8 cellular contexts compared by ENCODE assay signal in genomic region chr17:45640141-45640850, GRCh38.
DNase-seq lines count a peak whose midpoint lies in the region; ATAC-seq lines count a peak whose summit lies in the region.

No MANE protein-coding gene starts in this region.

- no peak overlapping the region for H3K4me3 Mint-ChIP-seq in activated CD4-positive, alpha-beta T cell treated with anti-CD3 and anti-CD28 coated beads, Interleukin-2, amount 10 ng/mL, durations not matched to agents 7 days and 5 days

- H3K27ac ChIP-seq in effector memory CD4-positive, alpha-beta T cell (ENCODE audit: insufficient read depth, low read length, poor library complexity, severe bottlenecking) = no peak overlapping the region

- no peak overlapping the region for H3K27ac Mint-ChIP-seq in activated CD4-positive, alpha-beta T cell treated with anti-CD3 and anti-CD28 coated beads, Interleukin-2, amount 10 ng/mL, durations not matched to agents 7 days and 5 days

- DNase-seq in activated gamma-delta T cell treated with Interleukin-2 at 50 U/mL for 16 hours (peak; percentile 66), activated gamma-delta T cell (lab: John Stamatoyannopoulos, UW) (no peak), middle frontal gyrus (ENCODE audit: extremely low spot score, low spot score) (peak; percentile 52)
- peak; percentile 80 for DNase-seq in activated CD4-positive, alpha-beta T cell treated with anti-CD3 and anti-CD28 coated beads, Interleukin-2, amount 10 ng/mL, durations not matched to agents 7 days and 5 days
- peak; percentile 45 to 65 (median 48) for DNase-seq in effector memory CD4-positive, alpha-beta T cell
- DNase-seq in stimulated activated CD8-positive, alpha-beta memory T cell treated with anti-CD3 and anti-CD28 coated beads, Interleukin-4, amount 100 ng/mL, for 48 hours = peak; percentile 85

- no peaks in the 10 kb centered on the region for H3K27me3 ChIP-seq in effector memory CD4-positive, alpha-beta T cell (replicated peaks; ENCODE audit: control insufficient read depth, insufficient read depth, low read length, poor library complexity, severe bottlenecking)

- no peaks in the 10 kb centered on the region for H3K9me3 Mint-ChIP-seq in activated CD4-positive, alpha-beta T cell treated with anti-CD3 and anti-CD28 coated beads, Interleukin-2, amount 10 ng/mL, durations not matched to agents 7 days and 5 days

- POLR2A ChIA-PET in activated CD4-positive, alpha-beta T cell treated with anti-CD3 and anti-CD28 coated beads, Interleukin-2, amount 10 ng/mL, durations not matched to agents 7 days and 5 days (lab: Charles Lee) = no interaction called here

- no peaks in the 10 kb centered on the region for H3K27me3 Mint-ChIP-seq in activated CD4-positive, alpha-beta T cell treated with anti-CD3 and anti-CD28 coated beads, Interleukin-2, amount 10 ng/mL, durations not matched to agents 7 days and 5 days

- peaks cover 1% of the 10 kb centered on the region for H3K36me3 Mint-ChIP-seq in activated CD4-positive, alpha-beta T cell treated with anti-CD3 and anti-CD28 coated beads, Interleukin-2, amount 10 ng/mL, durations not matched to agents 7 days and 5 days (ENCODE audit: low read depth)

- peaks cover 11% of the 10 kb centered on the region for H3K4me1 Mint-ChIP-seq in activated CD4-positive, alpha-beta T cell treated with anti-CD3 and anti-CD28 coated beads, Interleukin-2, amount 10 ng/mL, durations not matched to agents 7 days and 5 days

- H3K36me3 ChIP-seq in effector memory CD4-positive, alpha-beta T cell (ENCODE audit: control insufficient read depth, insufficient read depth, low read length) = peaks cover 22% of the 10 kb centered on the region

- no peak for ATAC-seq in GM19324 (IDR thresholded peaks at IDR 0.05; ENCODE audit: low FRiP score, unreplicated experiment)
- no peak for ATAC-seq in HG02981 (IDR thresholded peaks at IDR 0.05; ENCODE audit: unreplicated experiment)

- H3K9me3 ChIP-seq in effector memory CD4-positive, alpha-beta T cell (ENCODE audit: control insufficient read depth, low read length) = no peaks in the 10 kb centered on the region

- H3K4me1 ChIP-seq in effector memory CD4-positive, alpha-beta T cell (ENCODE audit: control insufficient read depth, insufficient read depth, low read length, poor library complexity, severe bottlenecking) = no peaks in the 10 kb centered on the region

- no peak overlapping the region for H3K4me3 ChIP-seq in effector memory CD4-positive, alpha-beta T cell (ENCODE audit: insufficient read depth, low read depth, low read length, poor library complexity, severe bottlenecking)

- CTCF ChIA-PET in activated CD4-positive, alpha-beta T cell treated with anti-CD3 and anti-CD28 coated beads, Interleukin-2, amount 10 ng/mL, durations not matched to agents 7 days and 5 days (lab: Charles Lee) = interaction anchor here (0.6 to 2.5 kb wide), 12 partner anchors 9 to 298 kb away, joined by 3 to 18 read pairs (median 4); no protein-coding TSS in a partner anchor
